Comparison of ENCODE assay signal across 22 cellular contexts in the genomic region with DNA sequence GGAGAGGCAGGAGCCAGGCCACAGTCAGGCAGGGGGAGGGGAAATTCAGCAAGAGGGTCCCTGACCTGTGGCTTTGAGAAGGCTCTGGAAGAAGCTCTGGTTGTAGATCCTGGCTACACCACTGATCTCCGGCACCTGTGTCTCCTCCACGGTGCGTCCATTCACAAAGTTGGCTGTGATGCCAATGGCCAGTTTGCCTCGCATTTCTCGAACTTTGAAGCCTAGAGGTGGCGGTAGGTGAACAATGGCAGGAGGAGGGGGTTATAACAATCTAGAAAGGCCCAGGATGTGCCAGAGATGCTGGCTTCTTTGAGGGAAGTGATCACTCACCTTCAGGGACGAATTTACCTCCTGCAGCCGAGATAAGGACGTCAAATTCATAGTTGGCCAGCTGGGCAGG. TPM values are rescaled to one million over a fixed set of nuclear protein-coding genes. Genes with fewer than 3 reads are reported as not detected.
DNase-seq lines count a peak whose midpoint lies in the region; ATAC-seq and TF ChIP-seq lines count a peak whose summit lies in the region.
"Had no signal": no experiment of that assay in that cellular context is flagged by ENCODE, and none has a peak within 500 bp of the region (broad histone marks: within the 10 kb centered on the region; RNA-seq: fewer than 3 reads in every experiment).

No MANE protein-coding gene starts in this region.

- no peak for ATAC-seq in activated CD8-positive, alpha-beta T cell treated with anti-CD3 and anti-CD28 coated beads, Interleukin-2, amount 10 ng/mL, durations not matched to agents 7 days and 5 days
- ATAC-seq in activated CD8-positive, alpha-beta T cell treated with anti-CD3 and anti-CD28 coated beads for 36 hours, result no peak
- ATAC-seq in activated naive CD8-positive, alpha-beta T cell treated with anti-CD3 and anti-CD28 coated beads, Interleukin-2, amount 10 ng/mL, durations not matched to agents 7 days and 5 days (ENCODE audit: low read depth), result no peak
- no peak for ATAC-seq in GM21367 (IDR thresholded peaks at IDR 0.05; ENCODE audit: unreplicated experiment)

- H3K9ac ChIP-seq in MM.1S (ENCODE audit: low read length), result no peak overlapping the region

- CTCF ChIA-PET in activated CD8-positive, alpha-beta T cell treated with anti-CD3 and anti-CD28 coated beads, Interleukin-2, amount 10 ng/mL, durations not matched to agents 7 days and 5 days (lab: Charles Lee), result interaction anchor here (0.6 to 2.7 kb wide), 3 partner anchors 11 to 68 kb away, joined by 3 to 24 read pairs (median 12); a partner anchor contains a TSS
- CTCF ChIA-PET in activated CD8-positive, alpha-beta T cell treated with anti-CD3 and anti-CD28 coated beads for 36 hours (lab: Charles Lee), result interaction anchor here (3.0 kb wide), 1 partner anchor 69 kb away, joined by 10 read pairs; a partner anchor contains a TSS
- CTCF ChIA-PET in PC-9 (lab: Charles Lee), result no interaction called here

- no peak overlapping the region for H3K4me3 Mint-ChIP-seq in activated CD8-positive, alpha-beta T cell treated with anti-CD3 and anti-CD28 coated beads, Interleukin-2, amount 10 ng/mL, durations not matched to agents 7 days and 5 days
- no peak overlapping the region for H3K4me3 Mint-ChIP-seq in activated CD8-positive, alpha-beta T cell treated with anti-CD3 and anti-CD28 coated beads for 36 hours
- no peak overlapping the region for H3K4me3 Mint-ChIP-seq in activated naive CD8-positive, alpha-beta T cell treated with anti-CD3 and anti-CD28 coated beads, Interleukin-2, amount 10 ng/mL, durations not matched to agents 7 days and 5 days

- H3K4me3 ChIP-seq in H7 (ENCODE audit: insufficient read depth, low read depth, low read length) (no peak overlapping the region), osteoblast (ENCODE audit: insufficient read depth, low read length) (no peak overlapping the region), MM.1S (ENCODE audit: low read length) (no peak overlapping the region), PC-9 (no peak overlapping the region)
- H3K4me3 ChIP-seq: SK-N-MC, spleen, testis, vagina had no signal

- H3K79me2 ChIP-seq in osteoblast (ENCODE audit: insufficient read depth, low read length) (no peaks in the 10 kb centered on the region), MM.1S (ENCODE audit: low read length) (peaks cover 33% of the 10 kb centered on the region), PC-9 (ENCODE audit: low read depth) (no peaks in the 10 kb centered on the region)

- no peak for TF ChIP-seq CTCF in activated CD8-positive, alpha-beta T cell treated with anti-CD3 and anti-CD28 coated beads for 36 hours (IDR thresholded peaks at IDR 0.05)
- TF ChIP-seq CTCF in osteoblast (IDR thresholded peaks at IDR 0.05; ENCODE audit: extremely low read depth, low read depth, low read length) (no peak), MM.1S (IDR thresholded peaks at IDR 0.05; ENCODE audit: low read length) (no peak), PC-9 (conservative IDR thresholded peaks at IDR 0.05) (no peak)

- BruUV-seq in PC-9 (replicated peaks; lab: Mats Ljungman, UMichigan), result no TSS peak

- H3K4me2 ChIP-seq in osteoblast (ENCODE audit: insufficient read depth, low read length), result no peak overlapping the region
- H3K4me2 ChIP-seq in MM.1S (ENCODE audit: low read depth, low read length), result no peak overlapping the region
- no peak overlapping the region for H3K4me2 ChIP-seq in PC-9

- H3K27me3 ChIP-seq in H7 (ENCODE audit: control insufficient read depth, insufficient read depth, low read length) (no peaks in the 10 kb centered on the region), osteoblast (ENCODE audit: insufficient read depth, low read length) (no peaks in the 10 kb centered on the region), MM.1S (replicated peaks; ENCODE audit: insufficient read depth, low read length) (no peaks in the 10 kb centered on the region), PC-9 (ENCODE audit: insufficient read depth, low read depth) (no peaks in the 10 kb centered on the region)
- H3K27me3 ChIP-seq: testis, vagina had no signal

- no peak for DNase-seq in activated CD8-positive, alpha-beta T cell treated with anti-CD3 and anti-CD28 coated beads, Interleukin-2, amount 10 ng/mL, durations not matched to agents 7 days and 5 days
- DNase-seq in activated CD8-positive, alpha-beta T cell treated with anti-CD3 and anti-CD28 coated beads for 36 hours, result no peak
- peak; percentile 25 for DNase-seq in H7
- no peak for DNase-seq in activated naive CD8-positive, alpha-beta T cell treated with anti-CD3 and anti-CD28 coated beads, Interleukin-2, amount 10 ng/mL, durations not matched to agents 7 days and 5 days
- DNase-seq in osteoblast (ENCODE audit: insufficient read length, low spot score, missing footprints), result peak; percentile 73
- no peak for DNase-seq in MM.1S
- no peak for DNase-seq in PC-9
- DNase-seq: activated CD4-positive, alpha-beta T cell treated with anti-CD3 and anti-CD28 coated beads, Interleukin-2, amount 50 U/mL, for 48 hours; activated naive CD4-positive, alpha-beta T cell treated with Interleukin-2 at 50 U/mL for 16 hours; activated T-cell treated with anti-CD3 and anti-CD28 coated beads, Interleukin-2, amount 50 U/mL, for 1 hour; central memory CD4-positive, alpha-beta T cell; NCI-H1105 treated with DMSO at 0.1 percent for 48 hours; NCI-H2029 treated with DMSO at 0.1 percent for 48 hours; NCI-H2227 treated with DMSO at 0.1 percent for 48 hours; spleen; stimulated activated CD4-positive, alpha-beta T cell treated with anti-CD3 and anti-CD28 coated beads, Interleukin-4, amount 100 ng/mL, for 1 hour; stimulated activated naive CD4-positive, alpha-beta T cell treated with Interleukin-2 at 50 U/mL for 16 hours; T-helper 9 cell; testis had no signal

- H3F3A ChIP-seq in MM.1S (ENCODE audit: insufficient read depth, low read length) (peaks cover 19% of the 10 kb centered on the region), PC-9 (ENCODE audit: insufficient read depth, low read depth) (peaks cover 32% of the 10 kb centered on the region; the same call in 1 of the 2 replicates)

- POLR2A ChIA-PET in activated CD8-positive, alpha-beta T cell treated with anti-CD3 and anti-CD28 coated beads, Interleukin-2, amount 10 ng/mL, durations not matched to agents 7 days and 5 days (lab: Charles Lee), result interaction anchor here (0.7 to 5.0 kb wide), 2 partner anchors 10 to 239 kb away, joined by 3 to 72 read pairs; a partner anchor contains a TSS
- POLR2A ChIA-PET in activated CD8-positive, alpha-beta T cell treated with anti-CD3 and anti-CD28 coated beads for 36 hours (lab: Charles Lee), result interaction anchor here (1.3 to 8.3 kb wide), 3 partner anchors 9 to 75 kb away, joined by 3 to 119 read pairs (median 4); a partner anchor contains a TSS
- POLR2A ChIA-PET in activated naive CD8-positive, alpha-beta T cell treated with anti-CD3 and anti-CD28 coated beads, Interleukin-2, amount 10 ng/mL, durations not matched to agents 7 days and 5 days (lab: Charles Lee), result interaction anchor here (1.1 to 5.8 kb wide), 3 partner anchors 11 to 69 kb away, joined by 7 to 35 read pairs (median 14); a partner anchor contains a TSS
- POLR2A ChIA-PET in PC-9 (lab: Charles Lee; ENCODE audit: unreplicated experiment), result interaction anchor here (0.7 kb wide), 1 partner anchor 16 kb away, joined by 5 read pairs; no protein-coding TSS in a partner anchor

- no peaks in the 10 kb centered on the region for H4K20me1 ChIP-seq in osteoblast (ENCODE audit: insufficient read depth, low read length)
- H4K20me1 ChIP-seq in MM.1S (ENCODE audit: insufficient read depth, low read length), result no peaks in the 10 kb centered on the region
- H4K20me1 ChIP-seq in PC-9 (ENCODE audit: insufficient read depth), result no peaks in the 10 kb centered on the region

- intact Hi-C loops in activated CD8-positive, alpha-beta T cell treated with anti-CD3 and anti-CD28 coated beads for 36 hours (cut with micrococcal nuclease), result no loop called here
- intact Hi-C loops in PC-9 (cut with micrococcal nuclease; ENCODE audit: unreplicated experiment), result no loop called here

- H2AFZ ChIP-seq in osteoblast (ENCODE audit: low read length) (no peak overlapping the region), MM.1S (ENCODE audit: low read length) (no peak overlapping the region), PC-9 (no peak overlapping the region)

- H3K4me1 ChIP-seq in osteoblast (ENCODE audit: insufficient read depth, low read length), result peaks cover 4% of the 10 kb centered on the region
- peaks cover 21% of the 10 kb centered on the region for H3K4me1 ChIP-seq in MM.1S (ENCODE audit: low read length)
- H3K4me1 ChIP-seq in PC-9 (replicated peaks; ENCODE audit: insufficient read depth), result no peaks in the 10 kb centered on the region; the same call in 1 of the 2 replicates

- H3K9me3 ChIP-seq in osteoblast (ENCODE audit: low read depth, low read length) (no peaks in the 10 kb centered on the region), MM.1S (replicated peaks; ENCODE audit: insufficient read depth, low read length) (no peaks in the 10 kb centered on the region), PC-9 (ENCODE audit: insufficient read depth, low read depth) (no peaks in the 10 kb centered on the region)
- H3K9me3 ChIP-seq: spleen, testis, vagina had no signal

- H3K36me3 Mint-ChIP-seq in activated CD8-positive, alpha-beta T cell treated with anti-CD3 and anti-CD28 coated beads, Interleukin-2, amount 10 ng/mL, durations not matched to agents 7 days and 5 days (ENCODE audit: low read depth), result peaks cover 47% of the 10 kb centered on the region
- H3K36me3 Mint-ChIP-seq in activated CD8-positive, alpha-beta T cell treated with anti-CD3 and anti-CD28 coated beads for 36 hours (ENCODE audit: low read depth), result peaks cover 4% of the 10 kb centered on the region
- peaks cover 17% of the 10 kb centered on the region for H3K36me3 Mint-ChIP-seq in activated naive CD8-positive, alpha-beta T cell treated with anti-CD3 and anti-CD28 coated beads, Interleukin-2, amount 10 ng/mL, durations not matched to agents 7 days and 5 days

- H3K36me3 ChIP-seq in H7 (replicated peaks; ENCODE audit: control insufficient read depth, insufficient read depth, low read length) (peaks cover 8% of the 10 kb centered on the region), osteoblast (ENCODE audit: insufficient read depth, low read length) (peaks cover 4% of the 10 kb centered on the region), MM.1S (replicated peaks; ENCODE audit: insufficient read depth, low read length) (no peaks in the 10 kb centered on the region), PC-9 (ENCODE audit: low read depth) (no peaks in the 10 kb centered on the region)

- H3K4me1 Mint-ChIP-seq in activated CD8-positive, alpha-beta T cell treated with anti-CD3 and anti-CD28 coated beads, Interleukin-2, amount 10 ng/mL, durations not matched to agents 7 days and 5 days (ENCODE audit: low read depth), result peaks cover 77% of the 10 kb centered on the region
- H3K4me1 Mint-ChIP-seq in activated CD8-positive, alpha-beta T cell treated with anti-CD3 and anti-CD28 coated beads for 36 hours (ENCODE audit: low read depth), result peaks cover 57% of the 10 kb centered on the region
- H3K4me1 Mint-ChIP-seq in activated naive CD8-positive, alpha-beta T cell treated with anti-CD3 and anti-CD28 coated beads, Interleukin-2, amount 10 ng/mL, durations not matched to agents 7 days and 5 days, result peaks cover 44% of the 10 kb centered on the region

- H3K9me2 ChIP-seq in MM.1S (replicated peaks; ENCODE audit: insufficient read depth, low read length), result no peaks in the 10 kb centered on the region
- no peaks in the 10 kb centered on the region for H3K9me2 ChIP-seq in PC-9 (ENCODE audit: insufficient read depth)

- H3K27ac ChIP-seq in osteoblast (ENCODE audit: low read depth, low read length) (no peak overlapping the region), MM.1S (ENCODE audit: low read length) (no peak overlapping the region), PC-9 (no peak overlapping the region)
- H3K27ac ChIP-seq: SK-N-MC, testis, vagina had no signal

- peak overlapping the region; percentile 54 for H3K27ac Mint-ChIP-seq in activated CD8-positive, alpha-beta T cell treated with anti-CD3 and anti-CD28 coated beads, Interleukin-2, amount 10 ng/mL, durations not matched to agents 7 days and 5 days
- H3K27ac Mint-ChIP-seq in activated CD8-positive, alpha-beta T cell treated with anti-CD3 and anti-CD28 coated beads for 36 hours, result no peak overlapping the region
- peak overlapping the region; percentile 20 for H3K27ac Mint-ChIP-seq in activated naive CD8-positive, alpha-beta T cell treated with anti-CD3 and anti-CD28 coated beads, Interleukin-2, amount 10 ng/mL, durations not matched to agents 7 days and 5 days

- H3K9me3 Mint-ChIP-seq in activated CD8-positive, alpha-beta T cell treated with anti-CD3 and anti-CD28 coated beads, Interleukin-2, amount 10 ng/mL, durations not matched to agents 7 days and 5 days (ENCODE audit: insufficient read depth), result no peaks in the 10 kb centered on the region
- no peaks in the 10 kb centered on the region for H3K9me3 Mint-ChIP-seq in activated CD8-positive, alpha-beta T cell treated with anti-CD3 and anti-CD28 coated beads for 36 hours
- H3K9me3 Mint-ChIP-seq in activated naive CD8-positive, alpha-beta T cell treated with anti-CD3 and anti-CD28 coated beads, Interleukin-2, amount 10 ng/mL, durations not matched to agents 7 days and 5 days, result no peaks in the 10 kb centered on the region

- no peaks in the 10 kb centered on the region for H3K27me3 Mint-ChIP-seq in activated CD8-positive, alpha-beta T cell treated with anti-CD3 and anti-CD28 coated beads, Interleukin-2, amount 10 ng/mL, durations not matched to agents 7 days and 5 days (ENCODE audit: low read depth)
- H3K27me3 Mint-ChIP-seq in activated CD8-positive, alpha-beta T cell treated with anti-CD3 and anti-CD28 coated beads for 36 hours, result no peaks in the 10 kb centered on the region
- no peaks in the 10 kb centered on the region for H3K27me3 Mint-ChIP-seq in activated naive CD8-positive, alpha-beta T cell treated with anti-CD3 and anti-CD28 coated beads, Interleukin-2, amount 10 ng/mL, durations not matched to agents 7 days and 5 days

RNA-seq across cellular contexts. Expression of a gene that starts 3.4 kb away (rescaled TPM):
- 10 to 100 TPM; 50.5 to 53.2 TPM for total RNA-seq in activated CD8-positive, alpha-beta T cell treated with anti-CD3 and anti-CD28 coated beads, Interleukin-2, amount 10 ng/mL, durations not matched to agents 7 days and 5 days
- 10 to 100 TPM; 17.7 TPM for total RNA-seq in activated CD8-positive, alpha-beta T cell treated with anti-CD3 and anti-CD28 coated beads for 36 hours
- total RNA-seq in H7 (2014; rRNA removed; shearing (Covaris generic)), result 45.1 and 56.9 TPM in 2 replicates
- total RNA-seq in activated naive CD8-positive, alpha-beta T cell treated with anti-CD3 and anti-CD28 coated beads, Interleukin-2, amount 10 ng/mL, durations not matched to agents 7 days and 5 days, result 10 to 100 TPM; 80.4 to 81.5 TPM
- total RNA-seq in osteoblast (26.1 and 28.0 TPM in 2 replicates), PC-9 (2021) (10.8 and 17.7 TPM in 2 replicates)

RNA-seq across cellular contexts. Expression of a gene that starts 11.7 kb away (rescaled TPM):
- 10 to 100 TPM; 15.5 to 15.6 TPM for total RNA-seq in activated CD8-positive, alpha-beta T cell treated with anti-CD3 and anti-CD28 coated beads, Interleukin-2, amount 10 ng/mL, durations not matched to agents 7 days and 5 days
- 1 to 10 TPM; 8.7 to 9.6 TPM for total RNA-seq in activated CD8-positive, alpha-beta T cell treated with anti-CD3 and anti-CD28 coated beads for 36 hours
- 11.3 and 13.2 TPM in 2 replicates for total RNA-seq in H7 (2014; rRNA removed; shearing (Covaris generic))
- total RNA-seq in activated naive CD8-positive, alpha-beta T cell treated with anti-CD3 and anti-CD28 coated beads, Interleukin-2, amount 10 ng/mL, durations not matched to agents 7 days and 5 days, result 10 to 100 TPM; 15.6 to 16.6 TPM
- total RNA-seq in osteoblast (14.8 and 15.0 TPM in 2 replicates), PC-9 (2021) (8.2 and 10.3 TPM in 2 replicates)

RNA-seq across cellular contexts. Expression of a gene that starts 11.8 kb away (rescaled TPM):
- total RNA-seq in activated CD8-positive, alpha-beta T cell treated with anti-CD3 and anti-CD28 coated beads, Interleukin-2, amount 10 ng/mL, durations not matched to agents 7 days and 5 days, result under 1 TPM in 1 of 2 experiments, not detected in 1; 0.16 TPM
- total RNA-seq in activated CD8-positive, alpha-beta T cell treated with anti-CD3 and anti-CD28 coated beads for 36 hours, result under 1 TPM; 0.27 to 0.38 TPM
- total RNA-seq in H7 (2014; rRNA removed; shearing (Covaris generic)), result 0.35 TPM in 1 of 2 replicates, not detected in the other
- under 1 TPM; 0.17 to 0.53 TPM for total RNA-seq in activated naive CD8-positive, alpha-beta T cell treated with anti-CD3 and anti-CD28 coated beads, Interleukin-2, amount 10 ng/mL, durations not matched to agents 7 days and 5 days
- total RNA-seq in osteoblast, result 5.3 and 5.8 TPM in 2 replicates
- 13.0 and 15.5 TPM in 2 replicates for total RNA-seq in PC-9 (2021)

RNA-seq across cellular contexts. Expression of a gene that starts 30.8 kb away (rescaled TPM):
- total RNA-seq in activated CD8-positive, alpha-beta T cell treated with anti-CD3 and anti-CD28 coated beads, Interleukin-2, amount 10 ng/mL, durations not matched to agents 7 days and 5 days, result 10 to 100 TPM; 16.0 to 16.3 TPM
- 10 to 100 TPM; 10.5 to 11.8 TPM for total RNA-seq in activated CD8-positive, alpha-beta T cell treated with anti-CD3 and anti-CD28 coated beads for 36 hours
- 17.8 and 18.1 TPM in 2 replicates for total RNA-seq in H7 (2014; rRNA removed; shearing (Covaris generic))
- 10 to 100 TPM; 19.7 to 20.0 TPM for total RNA-seq in activated naive CD8-positive, alpha-beta T cell treated with anti-CD3 and anti-CD28 coated beads, Interleukin-2, amount 10 ng/mL, durations not matched to agents 7 days and 5 days
- total RNA-seq in osteoblast (8.7 and 10.9 TPM in 2 replicates), PC-9 (2021) (5.4 and 7.2 TPM in 2 replicates)

Comparison
In these comparisons a context has a peak if more than half of its experiments do, and no peak if none do; other contexts are left out.
1. DNase-seq: peak in H7 (single experiment) and osteoblast (single experiment); none in activated CD8-positive, alpha-beta T cell treated with anti-CD3 and anti-CD28 coated beads, Interleukin-2, amount 10 ng/mL, durations not matched to agents 7 days and 5 days (single experiment), activated CD8-positive, alpha-beta T cell treated with anti-CD3 and anti-CD28 coated beads for 36 hours (single experiment), activated naive CD8-positive, alpha-beta T cell treated with anti-CD3 and anti-CD28 coated beads, Interleukin-2, amount 10 ng/mL, durations not matched to agents 7 days and 5 days (single experiment), MM.1S (single experiment) and PC-9 (0 of 2).